8 cellular contexts compared by ENCODE assay signal in genomic region chr4:82891728-82892466, GRCh38. TPM values are rescaled to one million over a fixed set of nuclear protein-coding genes. Genes with fewer than 3 reads are reported as not detected.
A peak's percentile ranks its signal among the peaks of the same experiment; 100 is the strongest.
DNase-seq lines count a peak whose midpoint lies in the region; ATAC-seq and TF ChIP-seq lines count a peak whose summit lies in the region.

No MANE protein-coding gene starts in this region.

- no peak for DNase-seq in CD4-positive, alpha-beta T cell
- DNase-seq in HAP-1 (ENCODE audit: low spot score in 2 of 2) (no peak), iPS DF 6.9 (ENCODE audit: low read depth, low spot score) (no peak), DMS153 (lab: John Stamatoyannopoulos, UW) (no peak)
- no peak for DNase-seq in activated CD4-positive, alpha-beta memory T cell treated with anti-CD3 and anti-CD28 coated beads, Interleukin-2, amount 10 ng/mL, durations not matched to agents 7 days and 5 days
- no peak for DNase-seq in stimulated activated naive B cell treated with anti-CD40 and anti-IgM and Interleukin-4, amounts not matched to agents 10 μg/mL and 1 μg/mL and 100 μg/mL, for 72 hours

- H3K36me3 ChIP-seq in HAP-1 (replicated peaks) (peaks cover 51% of the 10 kb centered on the region), iPS DF 6.9 (ENCODE audit: control insufficient read depth, insufficient read depth, low read length) (peaks cover 7% of the 10 kb centered on the region; the same call in 1 of the 2 replicates)

- peaks cover 53% of the 10 kb centered on the region for H3K36me3 Mint-ChIP-seq in CD4-positive, alpha-beta T cell (ENCODE audit: low read depth)
- peaks cover 26% of the 10 kb centered on the region for H3K36me3 Mint-ChIP-seq in activated CD4-positive, alpha-beta memory T cell treated with anti-CD3 and anti-CD28 coated beads, Interleukin-2, amount 10 ng/mL, durations not matched to agents 7 days and 5 days (ENCODE audit: low read depth)
- H3K36me3 Mint-ChIP-seq in stimulated activated naive B cell treated with anti-CD40 and anti-IgM and Interleukin-4, amounts not matched to agents 10 μg/mL and 1 μg/mL and 100 μg/mL, for 72 hours: peaks cover 14 to 17% of the 10 kb centered on the region in 2 donors

- CTCF ChIA-PET in CD4-positive, alpha-beta T cell (lab: Charles Lee): interaction anchor here (1.3 kb wide), 1 partner anchor 9 kb away, joined by 4 read pairs; the partner anchor contains the start of gene THAP9
- CTCF ChIA-PET in activated CD4-positive, alpha-beta memory T cell treated with anti-CD3 and anti-CD28 coated beads, Interleukin-2, amount 10 ng/mL, durations not matched to agents 7 days and 5 days (lab: Charles Lee): interaction anchor here (0.7 to 1.0 kb wide), 4 partner anchors 8 to 218 kb away, joined by 3 to 7 read pairs (median 4); partner anchors contain the start of gene THAP9

- TF ChIP-seq CTCF in CD4-positive, alpha-beta T cell (IDR thresholded peaks at IDR 0.05): no peak

- H3K27me3 Mint-ChIP-seq in CD4-positive, alpha-beta T cell: no peaks in the 10 kb centered on the region
- no peaks in the 10 kb centered on the region for H3K27me3 Mint-ChIP-seq in activated CD4-positive, alpha-beta memory T cell treated with anti-CD3 and anti-CD28 coated beads, Interleukin-2, amount 10 ng/mL, durations not matched to agents 7 days and 5 days
- no peaks in the 10 kb centered on the region for H3K27me3 Mint-ChIP-seq in stimulated activated naive B cell treated with anti-CD40 and anti-IgM and Interleukin-4, amounts not matched to agents 10 μg/mL and 1 μg/mL and 100 μg/mL, for 72 hours

- peaks cover 22% of the 10 kb centered on the region for H3K4me1 ChIP-seq in HAP-1
- H3K4me1 ChIP-seq in iPS DF 6.9 (ENCODE audit: control insufficient read depth, insufficient read depth, low read length): no peaks in the 10 kb centered on the region

- H3K9me3 Mint-ChIP-seq in CD4-positive, alpha-beta T cell: no peaks in the 10 kb centered on the region
- H3K9me3 Mint-ChIP-seq in activated CD4-positive, alpha-beta memory T cell treated with anti-CD3 and anti-CD28 coated beads, Interleukin-2, amount 10 ng/mL, durations not matched to agents 7 days and 5 days: no peaks in the 10 kb centered on the region
- no peaks in the 10 kb centered on the region for H3K9me3 Mint-ChIP-seq in stimulated activated naive B cell treated with anti-CD40 and anti-IgM and Interleukin-4, amounts not matched to agents 10 μg/mL and 1 μg/mL and 100 μg/mL, for 72 hours

- no CpG with 5 or more reads among the region's 7 CpGs for WGBS in iPS DF 6.9 (ENCODE audit: insufficient coverage, insufficient read length)

- no peaks in the 10 kb centered on the region for H3K27me3 ChIP-seq in CD4-positive, alpha-beta T cell (ENCODE audit: control insufficient read depth, insufficient read depth, low read length)
- H3K27me3 ChIP-seq in HAP-1 (ENCODE audit: low read depth) (no peaks in the 10 kb centered on the region), iPS DF 6.9 (ENCODE audit: control insufficient read depth, insufficient read depth, low read length) (no peaks in the 10 kb centered on the region)

- POLR2A ChIA-PET in CD4-positive, alpha-beta T cell (lab: Charles Lee): interaction anchor here (1.1 to 4.2 kb wide), 3 partner anchors 8 to 563 kb away, joined by 4 to 51 read pairs (median 5); partner anchors contain the start of genes COPS4 and THAP9
- POLR2A ChIA-PET in activated CD4-positive, alpha-beta memory T cell treated with anti-CD3 and anti-CD28 coated beads, Interleukin-2, amount 10 ng/mL, durations not matched to agents 7 days and 5 days (lab: Charles Lee): interaction anchor here (1.1 to 4.5 kb wide), 6 partner anchors 8 to 143 kb away, joined by 3 to 51 read pairs (median 9); partner anchors contain the start of genes COPS4 and THAP9

- H3K4me3 ChIP-seq in HAP-1: peak overlapping the region; percentile 99
- H3K4me3 ChIP-seq in iPS DF 6.9 (ENCODE audit: low read length): peak overlapping the region; percentile 90; the same call in 1 of the 2 replicates

- ATAC-seq in CD4-positive, alpha-beta T cell (ENCODE audit: poor library complexity): no peak
- no peak for ATAC-seq in stimulated activated naive B cell treated with anti-CD40 and anti-IgM and Interleukin-4, amounts not matched to agents 10 μg/mL and 1 μg/mL and 100 μg/mL, for 72 hours (replicated peaks)
- ATAC-seq in GM21360 (IDR thresholded peaks at IDR 0.05; ENCODE audit: unreplicated experiment) (no peak), HG03378 (IDR thresholded peaks at IDR 0.05; ENCODE audit: unreplicated experiment) (no peak)

- peaks cover 47% of the 10 kb centered on the region for H3K4me1 Mint-ChIP-seq in CD4-positive, alpha-beta T cell (ENCODE audit: low read depth)
- peaks cover 53% of the 10 kb centered on the region for H3K4me1 Mint-ChIP-seq in activated CD4-positive, alpha-beta memory T cell treated with anti-CD3 and anti-CD28 coated beads, Interleukin-2, amount 10 ng/mL, durations not matched to agents 7 days and 5 days
- peaks cover 13 to 35% of the 10 kb centered on the region in 2 donors for H3K4me1 Mint-ChIP-seq in stimulated activated naive B cell treated with anti-CD40 and anti-IgM and Interleukin-4, amounts not matched to agents 10 μg/mL and 1 μg/mL and 100 μg/mL, for 72 hours

- peak overlapping the region; percentile 91 for H3K4me3 Mint-ChIP-seq in CD4-positive, alpha-beta T cell
- peak overlapping the region; percentile 83 for H3K4me3 Mint-ChIP-seq in activated CD4-positive, alpha-beta memory T cell treated with anti-CD3 and anti-CD28 coated beads, Interleukin-2, amount 10 ng/mL, durations not matched to agents 7 days and 5 days
- peak overlapping the region; percentile 91 to 92 for H3K4me3 Mint-ChIP-seq in stimulated activated naive B cell treated with anti-CD40 and anti-IgM and Interleukin-4, amounts not matched to agents 10 μg/mL and 1 μg/mL and 100 μg/mL, for 72 hours

- peak overlapping the region; percentile 87 for H3K27ac ChIP-seq in CD4-positive, alpha-beta T cell (ENCODE audit: low read depth, low read length)
- H3K27ac ChIP-seq in iPS DF 6.9 (ENCODE audit: low read length): no peak overlapping the region

- in situ Hi-C loops in HAP-1 (cut with MboI; ENCODE audit: low sequenced_read_pairs): loop anchor here (10.0 kb wide), 1 partner anchor 123 kb away; the partner anchor contains the start of gene LIN54

- intact Hi-C loops in CD4-positive, alpha-beta T cell (cut with DNase I, micrococcal nuclease): loop anchor here (1.0 to 10.0 kb wide), 5 partner anchors 8 to 607 kb away; partner anchors contain the start of genes LIN54 (in 2 of the 2), THAP9 (in 2 of the 2), COPS4 (in 1 of the 2) and HELQ (in 1 of the 2)

- peak overlapping the region; percentile 99 for H3K27ac Mint-ChIP-seq in CD4-positive, alpha-beta T cell
- H3K27ac Mint-ChIP-seq in activated CD4-positive, alpha-beta memory T cell treated with anti-CD3 and anti-CD28 coated beads, Interleukin-2, amount 10 ng/mL, durations not matched to agents 7 days and 5 days: peak overlapping the region; percentile 88
- peak overlapping the region; percentile 97 for H3K27ac Mint-ChIP-seq in stimulated activated naive B cell treated with anti-CD40 and anti-IgM and Interleukin-4, amounts not matched to agents 10 μg/mL and 1 μg/mL and 100 μg/mL, for 72 hours

- no peaks in the 10 kb centered on the region for H3K9me3 ChIP-seq in CD4-positive, alpha-beta T cell (ENCODE audit: control insufficient read depth, low read length)
- H3K9me3 ChIP-seq in HAP-1 (no peaks in the 10 kb centered on the region), iPS DF 6.9 (ENCODE audit: control insufficient read depth, insufficient read depth, low read length) (no peaks in the 10 kb centered on the region)

RNA-seq across cellular contexts. Expression of gene SEC31A, which starts 0.9 kb away (rescaled TPM):
- total RNA-seq in CD4-positive, alpha-beta T cell: 100 to 1,000 TPM; 130 to 131 TPM
- 100 to 1,000 TPM; 102 to 108 TPM for total RNA-seq in activated CD4-positive, alpha-beta memory T cell treated with anti-CD3 and anti-CD28 coated beads, Interleukin-2, amount 10 ng/mL, durations not matched to agents 7 days and 5 days

RNA-seq across cellular contexts. Expression of gene THAP9, which starts 8.6 kb away (rescaled TPM):
- total RNA-seq in CD4-positive, alpha-beta T cell: 1 to 10 TPM; 3.8 to 4.3 TPM
- total RNA-seq in activated CD4-positive, alpha-beta memory T cell treated with anti-CD3 and anti-CD28 coated beads, Interleukin-2, amount 10 ng/mL, durations not matched to agents 7 days and 5 days: 1 to 10 TPM; 2.0 to 2.4 TPM
